In genomic region chr5:73764996-73765395, GRCh38 we compare ENCODE assay signal across 13 cellular contexts.
"Had no signal": no experiment of that assay in that cellular context is flagged by ENCODE, and none has a peak within 500 bp of the region (broad histone marks: within the 10 kb centered on the region; RNA-seq: fewer than 3 reads in every experiment).

No MANE protein-coding gene starts in this region.

- H3K27ac ChIP-seq: esophagus muscularis mucosa, left ventricle myocardium inferior, neural progenitor cell, tibial artery had no signal

- H3K9ac ChIP-seq: neural progenitor cell had no signal

- ATAC-seq: stimulated activated memory B cell treated with anti-CD40 and anti-IgM and Interleukin-4, amounts not matched to agents 10 μg/mL and 1 μg/mL and 100 μg/mL, for 72 hours; T-helper 17 cell had no signal

- H3K36me3 ChIP-seq: esophagus muscularis mucosa, left ventricle myocardium inferior, neural progenitor cell, tibial artery had no signal

- FAIRE-seq: islet of Langerhans, small intestine, TTC549 had no signal

- H3K4me1 ChIP-seq: left ventricle myocardium inferior, neural progenitor cell, tibial artery had no signal

- H2AFZ ChIP-seq: neural progenitor cell had no signal

- H3K27me3 ChIP-seq: esophagus muscularis mucosa, neural progenitor cell, tibial artery had no signal

- DNase-seq: activated CD4-positive, alpha-beta T cell treated with anti-CD3 and anti-CD28 coated beads, Interleukin-2, amount 50 U/mL, for 1 hour; activated naive CD4-positive, alpha-beta T cell treated with anti-CD3 and anti-CD28 coated beads, Interleukin-2, amount 50 U/mL, for 16 hours; head of caudate nucleus; left ventricle myocardium inferior; retina; small intestine; T-helper 17 cell; tibial artery had no signal

- H3K9me3 ChIP-seq: esophagus muscularis mucosa had no signal

- H3K4me2 ChIP-seq: neural progenitor cell had no signal

- H3K4me3 ChIP-seq: esophagus muscularis mucosa, left ventricle myocardium inferior, neural progenitor cell, tibial artery had no signal
